1 cellular context compared by ENCODE assay signal in genomic region chr1:52842643-52843310, GRCh38.
TF ChIP-seq lines count a peak whose summit lies in the region.

Gene ZYG11A, plus strand, starts transcription at chr1:52842760. Its CDS starts 124 bp downstream, at chr1:52842884.

TF ChIP-seq in GM12878, 131 proteins besides CTCF, POLR2A, EP300 and RAD21 (continued from another document and continues in another):
- 0 out of 2 replicates have a peak, but pooled peaks have one; percentile 22 for TF ChIP-seq ESRRA (IDR thresholded peaks at IDR 0.05; ENCODE audit: low read length)
- no peak for TF ChIP-seq CHD1 (IDR thresholded peaks at IDR 0.05; ENCODE audit: low read depth, low read length)
- no peak for TF ChIP-seq NFYA (IDR thresholded peaks at IDR 0.05; ENCODE audit: borderline replicate concordance, low read depth, low read length)
- TF ChIP-seq SKIL (IDR thresholded peaks at IDR 0.05; ENCODE audit: low read depth, poor library complexity, severe bottlenecking): no peak
- peak; percentile 97 for TF ChIP-seq IKZF1 (conservative IDR thresholded peaks at IDR 0.05)
- no peak for TF ChIP-seq IKZF2 (IDR thresholded peaks at IDR 0.05)
- TF ChIP-seq MAX (IDR thresholded peaks at IDR 0.05; ENCODE audit: low read depth, low read length): peak; percentile 98
- no peak for TF ChIP-seq PML (IDR thresholded peaks at IDR 0.05; ENCODE audit: low read length)
- no peak for TF ChIP-seq MEF2A (IDR thresholded peaks at IDR 0.05; ENCODE audit: insufficient read depth, low read depth, low read length)
- TF ChIP-seq STAT1 (conservative IDR thresholded peaks at IDR 0.05): no peak
- TF ChIP-seq STAT3 (IDR thresholded peaks at IDR 0.05; ENCODE audit: low read depth, low read length): no peak
- no peak for TF ChIP-seq ZNF274 (IDR thresholded peaks at IDR 0.05; ENCODE audit: insufficient read depth, insufficient read length)
- TF ChIP-seq BCLAF1 (IDR thresholded peaks at IDR 0.05): no peak
- TF ChIP-seq POLR2AphosphoS2 (IDR thresholded peaks at IDR 0.05; ENCODE audit: low read depth, low read length): no peak
- TF ChIP-seq REST (IDR thresholded peaks at IDR 0.05; ENCODE audit: low read depth, low read length): no peak
- no peak for TF ChIP-seq ATF3 (IDR thresholded peaks at IDR 0.05; ENCODE audit: borderline replicate concordance, extremely low read depth, low read depth, low read length)
- TF ChIP-seq MTA3 (IDR thresholded peaks at IDR 0.05; ENCODE audit: borderline replicate concordance, low read length): no peak
- TF ChIP-seq CREB1 (IDR thresholded peaks at IDR 0.05; ENCODE audit: low read depth): peak; percentile 50; the same call in 1 of the 2 replicates
- TF ChIP-seq MYB (IDR thresholded peaks at IDR 0.05; ENCODE audit: borderline replicate concordance, low read depth, low read length): no peak
- no peak for TF ChIP-seq MYC (IDR thresholded peaks at IDR 0.05; ENCODE audit: insufficient read depth, insufficient read length, insufficient replicate concordance, low read length, severe bottlenecking)
- TF ChIP-seq RCOR1 (conservative IDR thresholded peaks at IDR 0.05; ENCODE audit: low read depth, low read length): peak; percentile 97; the same call in 1 of the 2 replicates
- peak; percentile 46 for TF ChIP-seq KLF5 (IDR thresholded peaks at IDR 0.05; ENCODE audit: partially characterized antibody)
- TF ChIP-seq ZNF217 (IDR thresholded peaks at IDR 0.05): no peak
- no peak for TF ChIP-seq SRF (IDR thresholded peaks at IDR 0.05; ENCODE audit: low read depth in 2 of 2, low read length in 2 of 2)
- TF ChIP-seq MTA2 (IDR thresholded peaks at IDR 0.05; ENCODE audit: low read depth): no peak
- TF ChIP-seq RB1 (IDR thresholded peaks at IDR 0.05; ENCODE audit: borderline replicate concordance): peak; percentile 38; the same call in 1 of the 2 replicates
- TF ChIP-seq POLR2AphosphoS5 (IDR thresholded peaks at IDR 0.05; ENCODE audit: low read length): peak; percentile 66
- no peak for TF ChIP-seq PAX8 (IDR thresholded peaks at IDR 0.05)
- TF ChIP-seq ZNF24 (IDR thresholded peaks at IDR 0.05): no peak
- TF ChIP-seq ZBTB11 (CRISPR knock-in tag; IDR thresholded peaks at IDR 0.05): no peak
- TF ChIP-seq CBFB (IDR thresholded peaks at IDR 0.05; ENCODE audit: low read depth): no peak
- no peak for TF ChIP-seq USF2 (IDR thresholded peaks at IDR 0.05; ENCODE audit: borderline replicate concordance, low read depth, low read length)
- TF ChIP-seq MXI1 (IDR thresholded peaks at IDR 0.05; ENCODE audit: low read depth, low read length): peak; percentile 98
- no peak for TF ChIP-seq PRDM15 (CRISPR knock-in tag; IDR thresholded peaks at IDR 0.05)
- TF ChIP-seq ZNF622 (IDR thresholded peaks at IDR 0.05): no peak
- TF ChIP-seq CUX1 (IDR thresholded peaks at IDR 0.05; ENCODE audit: insufficient replicate concordance, low read depth, low read length): no peak
